ENCODE assay signal across 25 cellular contexts in genomic region chr22:48316876-48317250, GRCh38.
DNase-seq lines count a peak whose midpoint lies in the region; ATAC-seq, FAIRE-seq and TF ChIP-seq lines count a peak whose summit lies in the region.
"Had no signal": no experiment of that assay in that cellular context is flagged by ENCODE, and none has a peak within 500 bp of the region (broad histone marks: within the 10 kb centered on the region; RNA-seq: fewer than 3 reads in every experiment).

No MANE protein-coding gene starts in this region.

- peaks cover under 1 to 5% (median 2%) of the 10 kb centered on the region in 3 experiments; a peak in 5 of 7 replicates for H3K36me3 Mint-ChIP-seq in H9 (ENCODE audit: insufficient read depth in 1 of 3, low read depth in 3 of 3)
- peaks cover under 1% of the 10 kb centered on the region for H3K36me3 Mint-ChIP-seq in neural progenitor cell
- H3K36me3 Mint-ChIP-seq: CD8-positive, alpha-beta T cell had no signal

- H3K27me3 Mint-ChIP-seq in H9 (ENCODE audit: low read depth) (peaks cover 21% of the 10 kb centered on the region), neural progenitor cell (ENCODE audit: insufficient read depth, low read depth) (peaks cover 14% of the 10 kb centered on the region)

- no peak overlapping the region for H3K56ac ChIP-seq in H9 (ENCODE audit: insufficient read length, low read depth, low read length)

- H3K4ac ChIP-seq in H9 (ENCODE audit: low read depth, low read length): no peak overlapping the region

- CTCF ChIA-PET in PC-9 (lab: Charles Lee): no interaction called here

- H3K27ac ChIP-seq in H9 (ENCODE audit: insufficient read length, low read depth, low read length) (no peak overlapping the region), kidney (ENCODE audit: low read depth in 2 of 2, low read length in 2 of 2) (no peak overlapping the region), spleen (no peak overlapping the region), neural progenitor cell (no peak overlapping the region), PC-9 (no peak overlapping the region)
- H3K27ac ChIP-seq: 22Rv1, SJSA1 had no signal

- H4K91ac ChIP-seq in H9 (ENCODE audit: insufficient read length, low read depth, low read length): no peak overlapping the region

- H3K4me1 ChIP-seq in H9 (ENCODE audit: insufficient read depth, low read length): peaks cover 3% of the 10 kb centered on the region; the same call in 1 of the 2 replicates
- no peaks in the 10 kb centered on the region for H3K4me1 ChIP-seq in kidney (ENCODE audit: control insufficient read depth in 1 of 2, insufficient read depth in 1 of 2, low read depth in 1 of 2, low read length in 2 of 2)
- no peaks in the 10 kb centered on the region for H3K4me1 ChIP-seq in spleen
- peaks cover 13% of the 10 kb centered on the region for H3K4me1 ChIP-seq in neural progenitor cell
- H3K4me1 ChIP-seq in PC-9 (replicated peaks; ENCODE audit: insufficient read depth): no peaks in the 10 kb centered on the region

- no peak overlapping the region for H2BK5ac ChIP-seq in H9 (ENCODE audit: insufficient read length, low read length)

- POLR2A ChIA-PET in PC-9 (lab: Charles Lee; ENCODE audit: unreplicated experiment): no interaction called here

- no peak overlapping the region for H3K18ac ChIP-seq in H9 (ENCODE audit: insufficient read length, low read depth, low read length)

- no peak overlapping the region for H2BK120ac ChIP-seq in H9 (ENCODE audit: low read depth, low read length, poor library complexity, severe bottlenecking)

- no peak for TF ChIP-seq CTCF in H9 (conservative IDR thresholded peaks at IDR 0.05)
- TF ChIP-seq CTCF in kidney (IDR thresholded peaks at IDR 0.05; ENCODE audit: borderline replicate concordance, extremely low read depth, insufficient read depth): no peak
- TF ChIP-seq CTCF in spleen (IDR thresholded peaks at IDR 0.05 in 8 of 11, conservative IDR thresholded peaks at IDR 0.05 in 3 of 11): no peak
- no peak for TF ChIP-seq CTCF in neural progenitor cell (IDR thresholded peaks at IDR 0.05)
- TF ChIP-seq CTCF in PC-9 (conservative IDR thresholded peaks at IDR 0.05): no peak

- no TSS peak for BruUV-seq in PC-9 (replicated peaks; lab: Mats Ljungman, UMichigan)

- H2BK20ac ChIP-seq in H9 (ENCODE audit: low read depth, low read length, poor library complexity, severe bottlenecking): no peak overlapping the region

- no peak overlapping the region for H2BK15ac ChIP-seq in H9 (ENCODE audit: low read depth, low read length)

- no peak overlapping the region for H4K5ac ChIP-seq in H9 (ENCODE audit: insufficient read length, low read depth, low read length)

- no peaks in the 10 kb centered on the region for H3K79me1 ChIP-seq in H9 (ENCODE audit: insufficient read depth, low read depth, low read length, poor library complexity, severe bottlenecking)

- H3K9me2 ChIP-seq in PC-9 (ENCODE audit: insufficient read depth): 0 out of 2 replicates have a peak, but pooled peaks cover 3% of the 10 kb centered on the region

- intact Hi-C loops in kidney (cut with DNase I): no loop called here
- intact Hi-C loops in spleen (cut with DNase I; ENCODE audit: low total_unique reads): no loop called here
- intact Hi-C loops in PC-9 (cut with micrococcal nuclease; ENCODE audit: unreplicated experiment): no loop called here

- peaks cover 7% of the 10 kb centered on the region in 2 experiments; a peak in 4 of 5 replicates for H3K9me3 Mint-ChIP-seq in H9
- H3K9me3 Mint-ChIP-seq in neural progenitor cell: peaks cover 17% of the 10 kb centered on the region

- H3K4me3 Mint-ChIP-seq in H9 (no peak overlapping the region), neural progenitor cell (no peak overlapping the region)
- H3K4me3 Mint-ChIP-seq: CD8-positive, alpha-beta T cell; GM23338 had no signal

- no peak overlapping the region for H2BK12ac ChIP-seq in H9 (ENCODE audit: insufficient read length, low read depth, low read length)

- H3K9ac ChIP-seq in H9 (ENCODE audit: extremely low read depth, insufficient read length, low read length) (no peak overlapping the region), kidney (ENCODE audit: low read length in 2 of 2) (no peak overlapping the region), neural progenitor cell (no peak overlapping the region)

- H3K4me3 ChIP-seq in kidney (ENCODE audit: low read length in 2 of 2) (no peak overlapping the region), spleen (no peak overlapping the region), neural progenitor cell (no peak overlapping the region), PC-9 (no peak overlapping the region)
- H3K4me3 ChIP-seq: GM23338, SJSA1 had no signal

- H3F3A ChIP-seq in neural progenitor cell (ENCODE audit: low read depth): no peaks in the 10 kb centered on the region
- H3F3A ChIP-seq in PC-9 (ENCODE audit: insufficient read depth, low read depth): no peaks in the 10 kb centered on the region

- H3K36me3 ChIP-seq in kidney (ENCODE audit: control insufficient read depth in 1 of 2, insufficient read depth in 2 of 2, low read length in 2 of 2) (no peaks in the 10 kb centered on the region), spleen (no peaks in the 10 kb centered on the region), neural progenitor cell (no peaks in the 10 kb centered on the region), PC-9 (ENCODE audit: low read depth) (no peaks in the 10 kb centered on the region)
- H3K36me3 ChIP-seq: SJSA1 had no signal

- no peak overlapping the region for H3K23ac ChIP-seq in H9 (ENCODE audit: insufficient read length, low read depth, low read length)

- H3K4me1 Mint-ChIP-seq in H9 (peaks cover 33 to 36% of the 10 kb centered on the region in 2 experiments), neural progenitor cell (peaks cover 24% of the 10 kb centered on the region)

- no peak overlapping the region for H3K14ac ChIP-seq in H9 (ENCODE audit: insufficient read depth, low read length)

- no peak for FAIRE-seq in kidney (lab: Jason Lieb, UNC)
- FAIRE-seq: GM12891 had no signal

- H3T11ph ChIP-seq in H9 (ENCODE audit: low read length): no peak overlapping the region

- no peak for ATAC-seq in activated CD4-positive, CD25-positive, alpha-beta regulatory T cell treated with anti-CD3 and anti-CD28 coated beads, Interleukin-2, amount 50 U/mL, for 24 hours
- no peak for ATAC-seq in GM18861 (IDR thresholded peaks at IDR 0.05; ENCODE audit: unreplicated experiment)
- ATAC-seq: CD8-positive, alpha-beta T cell; GM23338; HCT116; Right ventricle myocardium inferior had no signal

- no CpG with 5 or more reads among the region's 6 CpGs for WGBS in H9 (ENCODE audit: extremely low coverage, insufficient read length, low lambda C conversion rate)
- WGBS in spleen, 5 donors: 68 to 83% (median 74%) methylated on average over 4 to 6 of the region's 6 CpGs

- H2AFZ ChIP-seq in H9 (ENCODE audit: low read length) (no peak overlapping the region), neural progenitor cell (replicated peaks) (no peak overlapping the region), PC-9 (no peak overlapping the region)
- H2AFZ ChIP-seq: GM23338 had no signal

- DNase-seq in activated CD4-positive, CD25-positive, alpha-beta regulatory T cell treated with anti-CD3 and anti-CD28 coated beads, Interleukin-2, amount 50 U/mL, for 72 hours: peak; percentile 13
- DNase-seq in H9 (peak; percentile 14), kidney (peak; percentile 56), spleen (peak; percentile 48), neural progenitor cell (ENCODE audit: low spot score) (no peak), PC-9 (no peak)
- DNase-seq: ACHN; C1 segment of cervical spinal cord; CD8-positive, alpha-beta T cell; DND-41; KG1; NCI-H1092; NCI-H1436; NCI-H2029 treated with DMSO at 0.1 percent for 48 hours; NCI-H2171 treated with DMSO at 0.1 percent for 48 hours; NCI-H524 treated with DMSO at 0.1 percent for 48 hours; NCI-H82 had no signal

- H3K23me2 ChIP-seq in H9 (ENCODE audit: insufficient read length, low read depth, low read length, poor library complexity, severe bottlenecking): no peaks in the 10 kb centered on the region

- H3K27me3 ChIP-seq in H9 (ENCODE audit: insufficient read depth, low read length) (no peaks in the 10 kb centered on the region), spleen (replicated peaks in 1 of 7) (peaks cover 0 to 18% (median 0%) of the 10 kb centered on the region in 7 donors), neural progenitor cell (no peaks in the 10 kb centered on the region), PC-9 (ENCODE audit: insufficient read depth, low read depth) (peaks cover 84% of the 10 kb centered on the region)
- H3K27me3 ChIP-seq: SJSA1 had no signal

- H3K4me2 ChIP-seq in H9 (ENCODE audit: insufficient read depth, insufficient read length, low read length) (no peak overlapping the region), neural progenitor cell (no peak overlapping the region), PC-9 (no peak overlapping the region)
- H3K4me2 ChIP-seq: GM23338 had no signal

- H3K79me2 ChIP-seq in H9 (ENCODE audit: insufficient read depth, low read length) (no peaks in the 10 kb centered on the region), neural progenitor cell (ENCODE audit: low read depth) (no peaks in the 10 kb centered on the region), PC-9 (ENCODE audit: low read depth) (no peaks in the 10 kb centered on the region)

- H2AK5ac ChIP-seq in H9 (ENCODE audit: insufficient read length, low read length): no peak overlapping the region

- TF ChIP-seq POLR2A in spleen (IDR thresholded peaks at IDR 0.05): no peak

- H3K9me3 ChIP-seq in H9 (ENCODE audit: control insufficient read depth, low read depth, low read length): no peaks in the 10 kb centered on the region
- H3K9me3 ChIP-seq in kidney (ENCODE audit: control insufficient read depth in 1 of 2, low read length in 2 of 2): no peaks in the 10 kb centered on the region
- H3K9me3 ChIP-seq in spleen: peaks cover 0 to 19% (median 13%) of the 10 kb centered on the region in 8 donors
- H3K9me3 ChIP-seq in neural progenitor cell (ENCODE audit: low read depth): no peaks in the 10 kb centered on the region
- no peaks in the 10 kb centered on the region for H3K9me3 ChIP-seq in PC-9 (ENCODE audit: insufficient read depth, low read depth)
- H3K9me3 ChIP-seq: SJSA1 had no signal

- H3K27ac Mint-ChIP-seq in H9 (no peak overlapping the region), neural progenitor cell (no peak overlapping the region)
- H3K27ac Mint-ChIP-seq: CD8-positive, alpha-beta T cell; GM23338 had no signal

- no peak overlapping the region for H4K8ac ChIP-seq in H9 (replicated peaks; ENCODE audit: insufficient read length, low read depth, low read length)

- no peaks in the 10 kb centered on the region for H4K20me1 ChIP-seq in H9 (ENCODE audit: control insufficient read depth, insufficient read depth, insufficient read length)
- H4K20me1 ChIP-seq in neural progenitor cell (ENCODE audit: low read depth): no peaks in the 10 kb centered on the region
- H4K20me1 ChIP-seq in PC-9 (ENCODE audit: insufficient read depth): 0 out of 2 replicates have a peak, but pooled peaks cover 3% of the 10 kb centered on the region

Comparison
In these comparisons a context has a peak if more than half of its experiments do, and no peak if none do; other contexts are left out.
1. DNase-seq: peak in activated CD4-positive, CD25-positive, alpha-beta regulatory T cell treated with anti-CD3 and anti-CD28 coated beads, Interleukin-2, amount 50 U/mL, for 72 hours (single experiment), H9 (single experiment), kidney (single experiment) and spleen (single experiment); none in neural progenitor cell (single experiment) and PC-9 (0 of 2).